Comparison of ENCODE assay signal across 8 cellular contexts in the genomic region with DNA sequence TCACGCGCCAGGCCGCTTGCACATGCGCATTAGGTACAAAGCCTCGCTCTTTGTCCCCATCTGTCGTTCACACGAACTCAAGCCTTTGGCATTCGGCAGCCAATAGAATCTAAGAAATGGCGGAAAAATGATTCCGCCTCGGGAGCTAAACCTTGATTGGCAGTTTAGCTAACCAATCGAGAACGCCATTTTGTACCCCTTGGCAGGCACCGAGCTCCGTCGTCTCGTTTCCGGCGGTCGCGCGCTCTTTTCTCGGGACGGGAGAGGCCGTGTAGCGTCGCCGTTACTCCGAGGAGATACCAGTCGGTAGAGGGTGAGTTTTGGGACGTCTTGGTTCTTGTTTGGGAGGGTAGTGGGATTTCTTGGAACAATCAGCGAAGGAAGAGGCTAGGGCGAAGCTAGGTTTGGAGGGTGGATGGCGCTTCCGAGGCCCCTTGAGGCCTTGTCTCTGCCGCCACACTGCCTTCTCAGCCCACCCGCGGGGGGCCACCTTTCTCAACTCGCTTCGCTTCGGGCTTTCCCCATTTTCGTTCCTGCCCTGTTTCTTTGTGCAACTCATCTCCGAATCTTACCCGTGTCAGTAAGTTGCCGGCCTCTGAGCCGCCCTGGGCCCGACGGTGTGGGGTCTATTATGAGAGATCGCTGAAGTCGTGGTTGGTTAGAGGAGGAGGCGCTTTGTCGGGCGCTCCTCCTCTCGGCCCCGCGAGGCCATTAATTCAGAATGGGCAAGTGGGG. TPM values are rescaled to one million over a fixed set of nuclear protein-coding genes. Genes with fewer than 3 reads are reported as not detected.
DNase-seq lines count a peak whose midpoint lies in the region; ATAC-seq, FAIRE-seq and TF ChIP-seq lines count a peak whose summit lies in the region.

A gene with protein sequence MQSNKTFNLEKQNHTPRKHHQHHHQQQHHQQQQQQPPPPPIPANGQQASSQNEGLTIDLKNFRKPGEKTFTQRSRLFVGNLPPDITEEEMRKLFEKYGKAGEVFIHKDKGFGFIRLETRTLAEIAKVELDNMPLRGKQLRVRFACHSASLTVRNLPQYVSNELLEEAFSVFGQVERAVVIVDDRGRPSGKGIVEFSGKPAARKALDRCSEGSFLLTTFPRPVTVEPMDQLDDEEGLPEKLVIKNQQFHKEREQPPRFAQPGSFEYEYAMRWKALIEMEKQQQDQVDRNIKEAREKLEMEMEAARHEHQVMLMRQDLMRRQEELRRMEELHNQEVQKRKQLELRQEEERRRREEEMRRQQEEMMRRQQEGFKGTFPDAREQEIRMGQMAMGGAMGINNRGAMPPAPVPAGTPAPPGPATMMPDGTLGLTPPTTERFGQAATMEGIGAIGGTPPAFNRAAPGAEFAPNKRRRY (plus strand): TSS at position 227 of the 735 bp plus-strand sequence. CDS start 7,003 bp downstream, outside the sequence.

- WGBS in small intestine, 3 donors: 0 to 32% (median 9%) methylated on average over 43 to 56 of the region's 56 CpGs

- H3K4me3 ChIP-seq in WI38 (ENCODE audit: low read depth, low read length) (peak within 1 kb of the TSS; percentile 72), bronchial epithelial cell (ENCODE audit: low read depth, low read length) (peak within 1 kb of the TSS; percentile 54), small intestine (ENCODE audit: low read depth in 1 of 2, low read length in 2 of 2) (peak within 1 kb of the TSS; percentile 45 to 59)

- ATAC-seq in GM18873 (IDR thresholded peaks at IDR 0.05; ENCODE audit: low FRiP score, unreplicated experiment) (peak; percentile 94), HG03139 (IDR thresholded peaks at IDR 0.05; ENCODE audit: unreplicated experiment) (peak; percentile 73)

- peak; percentile 98 for FAIRE-seq in bronchial epithelial cell (lab: Jason Lieb, UNC)
- no peak for FAIRE-seq in small intestine (lab: Jason Lieb, UNC)

- H3K36me3 ChIP-seq in bronchial epithelial cell (ENCODE audit: control insufficient read depth, insufficient read depth, low read length): no peaks in the 10 kb centered on the region
- H3K36me3 ChIP-seq in small intestine (ENCODE audit: control insufficient read depth in 2 of 2, insufficient read depth in 2 of 2, low read length in 2 of 2): no peaks in the 10 kb centered on the region

- H3K27ac ChIP-seq in small intestine (ENCODE audit: low read depth in 1 of 2, low read length in 1 of 2): peak within 1 kb of the TSS; percentile 57 to 95

- H3K4me1 ChIP-seq in small intestine (ENCODE audit: control insufficient read depth in 2 of 2, insufficient read depth in 1 of 2, low read depth in 1 of 2, low read length in 1 of 2): no peaks in the 10 kb centered on the region

- in situ Hi-C loops in ACHN (cut with HindIII; ENCODE audit: low pct_ligation_motif_present, low pct_unique_long_range_greater_than_20kb, low sequenced_read_pairs): no loop called here

- TF ChIP-seq CTCF in WI38 (IDR thresholded peaks at IDR 0.05; ENCODE audit: low read depth, low read length) (no peak), bronchial epithelial cell (IDR thresholded peaks at IDR 0.05; ENCODE audit: insufficient read depth, low read length, severe bottlenecking) (peak; percentile 30)

- H3K9me3 ChIP-seq in small intestine (ENCODE audit: control insufficient read depth, low read depth): no peaks in the 10 kb centered on the region

- DNase-seq in ACHN: peak; percentile 96
- DNase-seq in NCI-H2227 treated with DMSO at 0.1 percent for 48 hours (lab: John Stamatoyannopoulos, UW): peak; percentile 99
- DNase-seq in bronchial epithelial cell (ENCODE audit: low read depth): peak; percentile 92
- peak; percentile 80 for DNase-seq in iPS-NIHi11 (ENCODE audit: low spot score)
- peak; percentile 98 for DNase-seq in small intestine

- H3K27me3 ChIP-seq in bronchial epithelial cell (ENCODE audit: control insufficient read depth, insufficient read depth, low read length) (no peaks in the 10 kb centered on the region), small intestine (ENCODE audit: control insufficient read depth in 2 of 2, insufficient read depth in 2 of 2, low read length in 2 of 2) (no peaks in the 10 kb centered on the region)

RNA-seq across cellular contexts. Expression of the gene that starts here (rescaled TPM):
- total RNA-seq in bronchial epithelial cell: 237 and 365 TPM in 2 replicates
- 100 to 1,000 TPM in 2 of 3 donors, 10 to 100 TPM in 1; 82.5 to 183 (median 106) TPM for polyA plus RNA-seq in small intestine

Comparison
In these comparisons a context has a peak if more than half of its experiments do, and no peak if none do; other contexts are left out.
1. Peak in every context shown above with its lines: DNase-seq, ATAC-seq, H3K4me3 ChIP-seq and H3K27ac ChIP-seq.